Comparison of ENCODE assay signal across 16 cellular contexts in genomic region chr7:71637578-71637977, GRCh38.
DNase-seq lines count a peak whose midpoint lies in the region; ATAC-seq and TF ChIP-seq lines count a peak whose summit lies in the region.
"Had no signal": no experiment of that assay in that cellular context is flagged by ENCODE, and none has a peak within 500 bp of the region (broad histone marks: within the 10 kb centered on the region; RNA-seq: fewer than 3 reads in every experiment).

No MANE protein-coding gene starts in this region.

- H3K4ac ChIP-seq in mesendoderm (ENCODE audit: low read depth, low read length), result peak overlapping the region; percentile 0

- H2BK15ac ChIP-seq in mesendoderm (replicated peaks; ENCODE audit: low read depth), result no peak overlapping the region

- H3K4me2 ChIP-seq in mesendoderm (ENCODE audit: low read length), result no peak overlapping the region
- H3K4me2 ChIP-seq: GM23338 had no signal

- no CpG with 5 or more reads among the region's 6 CpGs for WGBS in mesendoderm (ENCODE audit: extremely low coverage, insufficient coverage, low lambda C conversion rate)

- no peak overlapping the region for H3K23ac ChIP-seq in mesendoderm (ENCODE audit: low read length)

- H3K56ac ChIP-seq in mesendoderm (ENCODE audit: low read length), result no peak overlapping the region

- H4K8ac ChIP-seq in mesendoderm (ENCODE audit: low read depth, low read length), result no peak overlapping the region

- H3K27ac ChIP-seq in mesendoderm (ENCODE audit: low read depth, low read length), result no peak overlapping the region
- H3K27ac ChIP-seq: esophagus muscularis mucosa, right atrium auricular region had no signal

- peaks cover 16% of the 10 kb centered on the region for H3K4me1 ChIP-seq in mesendoderm (ENCODE audit: control insufficient read depth, low read depth, low read length)
- H3K4me1 ChIP-seq: right atrium auricular region had no signal

- peak; percentile 54 for DNase-seq in AG20443 (ENCODE audit: low spot score)
- DNase-seq in NCI-H2171 (lab: John Stamatoyannopoulos, UW), result peak; percentile 61
- DNase-seq in cerebellum (ENCODE audit: low spot score), result peak; percentile 82
- DNase-seq in mesendoderm, result peak; percentile 32
- DNase-seq in posterior vena cava (ENCODE audit: low spot score), result no peak
- DNase-seq in HK-2 (ENCODE audit: unreplicated experiment), result no peak
- no peak for DNase-seq in omental fat pad (ENCODE audit: low spot score)
- DNase-seq: NCI-H1105; PC-3; stimulated activated CD4-positive, alpha-beta T cell treated with anti-CD3 and anti-CD28 coated beads, Interleukin-2, amount 100 ng/mL, for 48 hours; trophoblast cell had no signal

- intact Hi-C loops in posterior vena cava (cut with DNase I), result no loop called here

- no peaks in the 10 kb centered on the region for H3K79me1 ChIP-seq in mesendoderm (ENCODE audit: low read length)

- H3K4me3 ChIP-seq in mesendoderm (ENCODE audit: low read length), result no peak overlapping the region
- H3K4me3 ChIP-seq: esophagus muscularis mucosa, GM23338, lung, right atrium auricular region had no signal

- no peak overlapping the region for H3K9ac ChIP-seq in mesendoderm (ENCODE audit: low read length)

- H3K27me3 ChIP-seq in mesendoderm (ENCODE audit: insufficient read depth, low read length, poor library complexity), result no peaks in the 10 kb centered on the region
- H3K27me3 ChIP-seq: esophagus muscularis mucosa, right atrium auricular region had no signal

- TF ChIP-seq CTCF in omental fat pad (IDR thresholded peaks at IDR 0.05), result no peak

- H3K36me3 ChIP-seq in mesendoderm (ENCODE audit: control insufficient read depth, insufficient read depth, low read length), result no peaks in the 10 kb centered on the region
- H3K36me3 ChIP-seq: esophagus muscularis mucosa, right atrium auricular region had no signal

- H2BK120ac ChIP-seq in mesendoderm (ENCODE audit: low read depth, low read length), result no peak overlapping the region

- H2BK5ac ChIP-seq in mesendoderm (ENCODE audit: low read length), result peak overlapping the region; percentile 37

- no peak overlapping the region for H3K18ac ChIP-seq in mesendoderm (ENCODE audit: low read length)

- no peak overlapping the region for H4K5ac ChIP-seq in mesendoderm (ENCODE audit: low read length)

- H3K79me2 ChIP-seq in mesendoderm (ENCODE audit: control insufficient read depth, insufficient read depth, low read length), result no peaks in the 10 kb centered on the region

- no peak for ATAC-seq in omental fat pad (ENCODE audit: low FRiP score)
- no peak for ATAC-seq in GM19455 (IDR thresholded peaks at IDR 0.05; ENCODE audit: unreplicated experiment)
- ATAC-seq: GM23338, PC-3 had no signal

- H2AK5ac ChIP-seq in mesendoderm (ENCODE audit: low read length), result no peak overlapping the region

Comparison
In these comparisons a context has a peak if more than half of its experiments do, and no peak if none do; other contexts are left out.
1. DNase-seq: peak in AG20443 (single experiment), NCI-H2171 (single experiment), cerebellum (single experiment) and mesendoderm (single experiment); none in posterior vena cava (single experiment), HK-2 (single experiment) and omental fat pad (single experiment).